Comparison of ENCODE assay signal across 9 cellular contexts in the genomic region with DNA sequence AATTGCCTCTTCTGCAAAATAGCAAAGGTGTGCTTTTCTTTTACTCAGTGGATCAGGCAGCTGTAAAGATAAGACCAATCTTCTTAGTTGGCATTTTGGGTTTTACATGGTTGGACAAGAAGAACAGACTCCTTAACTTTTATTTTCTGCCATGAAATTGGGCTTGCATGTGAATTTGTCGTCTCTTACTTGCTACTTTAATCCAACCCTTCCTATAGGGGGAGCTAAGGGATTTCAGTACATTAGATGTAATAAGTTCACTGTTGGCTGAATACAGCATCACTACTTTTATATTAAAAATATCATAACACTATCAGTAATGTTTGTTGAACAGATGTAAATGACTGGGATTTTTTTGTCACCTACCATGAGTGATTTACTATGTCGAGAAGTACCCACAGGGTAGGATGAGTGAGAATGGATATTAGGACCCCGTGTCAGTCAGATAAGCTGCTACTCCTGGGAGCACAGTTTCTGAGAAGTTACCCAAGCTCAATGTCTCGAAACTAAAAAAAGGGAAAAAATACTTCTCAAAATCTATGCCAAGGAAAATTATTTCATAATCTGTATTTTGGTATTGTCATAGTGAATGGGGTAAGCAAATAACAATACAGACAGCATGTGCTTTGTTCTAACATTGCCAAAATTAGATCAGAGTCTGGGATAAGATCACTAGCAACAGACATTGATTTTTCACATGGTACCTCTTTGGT.
DNase-seq lines count a peak whose midpoint lies in the region; ATAC-seq and TF ChIP-seq lines count a peak whose summit lies in the region.
"Had no signal": no experiment of that assay in that cellular context is flagged by ENCODE, and none has a peak within 500 bp of the region (broad histone marks: within the 10 kb centered on the region; RNA-seq: fewer than 3 reads in every experiment).

No MANE protein-coding gene starts in this region.

- no peak overlapping the region for H3K4me3 ChIP-seq in A673 (ENCODE audit: low read depth, low read length, poor library complexity, severe bottlenecking)
- no peak overlapping the region for H3K4me3 ChIP-seq in left ventricle myocardium inferior

- H3K27ac ChIP-seq in A673 (ENCODE audit: low read depth, low read length, poor library complexity, severe bottlenecking) (no peak overlapping the region), left ventricle myocardium inferior (replicated peaks) (peak overlapping the region; percentile 4), caudate nucleus (ENCODE audit: low read depth, low read length) (no peak overlapping the region)

- no peaks in the 10 kb centered on the region for H3K36me3 ChIP-seq in A673 (ENCODE audit: insufficient read depth, low read length, poor library complexity, severe bottlenecking)
- H3K36me3 ChIP-seq in left ventricle myocardium inferior, result no peaks in the 10 kb centered on the region

- POLR2A ChIA-PET in A673 (lab: Charles Lee; ENCODE audit: low non-redundant PET), result no interaction called here

- no peaks in the 10 kb centered on the region for H3K9me3 ChIP-seq in A673 (ENCODE audit: low read depth, low read length, poor library complexity, severe bottlenecking)
- H3K9me3 ChIP-seq in left ventricle myocardium inferior (replicated peaks), result peaks cover 5% of the 10 kb centered on the region

- TF ChIP-seq CTCF in A673 (conservative IDR thresholded peaks at IDR 0.05; ENCODE audit: low read depth, low read length) (peak; percentile 55; the same call in 1 of the 2 replicates), left ventricle myocardium inferior (IDR thresholded peaks at IDR 0.05; ENCODE audit: borderline replicate concordance) (peak; percentile 55)

- BruUV-seq in A673 (replicated peaks; lab: Mats Ljungman, UMichigan), result no TSS peak

- CTCF ChIA-PET in A673 (lab: Charles Lee), result interaction anchor here (0.5 to 0.6 kb wide), 2 partner anchors 110 to 1071 kb away, joined by 3 to 5 read pairs; no protein-coding TSS in a partner anchor

- peak; percentile 47 for ATAC-seq in GM19463 (IDR thresholded peaks at IDR 0.05; ENCODE audit: unreplicated experiment)

- H3K4me1 ChIP-seq in A673 (ENCODE audit: insufficient read depth, low read length, poor library complexity, severe bottlenecking) (no peaks in the 10 kb centered on the region), left ventricle myocardium inferior (peaks cover 9% of the 10 kb centered on the region)

- DNase-seq in A673 (ENCODE audit: low spot score), result peak; percentile 52
- DNase-seq in SW480 (ENCODE audit: low spot score), result peak; percentile 42
- no peak for DNase-seq in left ventricle myocardium inferior
- no peak for DNase-seq in occipital lobe (lab: John Stamatoyannopoulos, UW)
- no peak for DNase-seq in stimulated activated CD8-positive, alpha-beta memory T cell treated with anti-CD3 and anti-CD28 coated beads, Interleukin-4, amount 100 ng/mL, for 48 hours
- DNase-seq in caudate nucleus (lab: John Stamatoyannopoulos, UW), result no peak
- no peak for DNase-seq in ureter (ENCODE audit: low spot score)
- DNase-seq: effector CD4-positive, alpha-beta T cell had no signal

- H3K27me3 ChIP-seq in A673 (replicated peaks; ENCODE audit: insufficient read depth, low read depth, low read length, poor library complexity) (no peaks in the 10 kb centered on the region), left ventricle myocardium inferior (ENCODE audit: low read depth) (no peaks in the 10 kb centered on the region)

- intact Hi-C loops in A673 (cut with micrococcal nuclease; ENCODE audit: unreplicated experiment) (no loop called here), left ventricle myocardium inferior (cut with micrococcal nuclease) (no loop called here)

Comparison
In these comparisons a context has a peak if more than half of its experiments do, and no peak if none do; other contexts are left out.
1. DNase-seq: peak in A673 (single experiment) and SW480 (single experiment); none in left ventricle myocardium inferior (single experiment), occipital lobe (single experiment), stimulated activated CD8-positive, alpha-beta memory T cell treated with anti-CD3 and anti-CD28 coated beads, Interleukin-4, amount 100 ng/mL, for 48 hours (single experiment), caudate nucleus (0 of 61) and ureter (single experiment).